ENCODE assay signal across 22 cellular contexts in the genomic region with DNA sequence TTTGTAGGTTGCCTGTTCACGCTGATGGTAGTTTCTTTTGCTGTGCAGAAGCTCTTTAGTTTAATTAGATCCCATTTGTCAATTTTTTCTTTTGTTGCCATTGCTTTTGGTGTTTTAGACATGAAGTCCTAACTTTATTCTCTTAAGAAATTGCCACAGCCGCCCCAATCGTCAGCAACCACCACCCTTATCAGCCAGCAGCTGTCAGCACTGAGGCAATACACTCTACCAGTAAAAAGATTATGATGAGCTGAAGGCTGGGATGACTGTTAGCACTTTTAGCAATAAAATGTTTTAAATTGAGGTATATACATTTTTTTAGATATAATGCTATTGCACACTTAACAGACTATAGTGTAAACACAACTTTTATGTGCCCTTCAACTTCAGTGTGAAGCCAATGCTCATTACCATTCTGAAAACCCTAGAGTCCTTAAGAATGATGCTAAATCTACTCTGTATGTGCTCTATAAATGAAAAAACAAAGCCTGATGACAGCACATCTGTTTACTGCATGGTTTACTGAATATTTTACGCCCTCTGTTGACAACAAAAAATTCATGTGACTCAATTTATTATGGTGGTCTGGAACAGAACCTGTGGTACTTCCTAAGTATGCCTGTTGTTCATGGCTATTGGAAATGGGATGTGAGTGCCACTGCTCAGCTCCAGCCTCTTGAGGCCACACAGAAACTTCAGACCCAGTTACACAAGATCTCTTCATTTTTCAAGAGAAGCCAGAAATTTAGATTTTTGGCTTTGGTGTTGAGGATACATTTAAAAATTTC.
DNase-seq lines count a peak whose midpoint lies in the region; ATAC-seq, FAIRE-seq and TF ChIP-seq lines count a peak whose summit lies in the region.
"Had no signal": no experiment of that assay in that cellular context is flagged by ENCODE, and none has a peak within 500 bp of the region (broad histone marks: within the 10 kb centered on the region; RNA-seq: fewer than 3 reads in every experiment).

No MANE protein-coding gene starts in this region.

- no peak overlapping the region for H4K5ac ChIP-seq in H1 (ENCODE audit: insufficient read length, low read depth, low read length)

- no peak overlapping the region for H3K18ac ChIP-seq in H1 (ENCODE audit: extremely low read depth, low read length)

- FAIRE-seq in H1 (lab: Jason Lieb, UNC) = no peak

- H2BK15ac ChIP-seq in H1 (ENCODE audit: low read length) = no peak overlapping the region

- H2AK5ac ChIP-seq in H1 (ENCODE audit: low read depth, low read length) = no peak overlapping the region

- no peak overlapping the region for H3K23ac ChIP-seq in H1 (ENCODE audit: insufficient read length)

- H4K8ac ChIP-seq in H1 (ENCODE audit: extremely low read depth, insufficient read depth, low read length) = no peak overlapping the region

- no peak overlapping the region for H2BK12ac ChIP-seq in H1 (ENCODE audit: low read depth, low read length)

- no peak overlapping the region for H2BK120ac ChIP-seq in H1 (replicated peaks; ENCODE audit: low read depth, low read length)

- TF ChIP-seq POLR2A in H1 (IDR thresholded peaks at IDR 0.05; ENCODE audit: control extremely low read depth in 1 of 2, low read depth in 2 of 2, low read length in 2 of 2) = no peak

- H3K9ac ChIP-seq in SK-N-SH (no peak overlapping the region), H1 (replicated peaks in 1 of 4; ENCODE audit: extremely low read depth in 1 of 4, low read depth in 3 of 4, low read length in 3 of 4) (no peak overlapping the region)

- no peak overlapping the region for H3K56ac ChIP-seq in H1 (replicated peaks; ENCODE audit: insufficient read length, low read depth, low read length)

- POLR2A ChIA-PET in SK-N-SH (lab: Yijun Ruan, JAX) (no interaction called here), H1 (lab: Charles Lee; ENCODE audit: partially characterized antibody) (no interaction called here)

- H3K4ac ChIP-seq in H1 (replicated peaks; ENCODE audit: insufficient read length, low read depth, low read length) = no peak overlapping the region

- no peak for ATAC-seq in SK-N-SH treated with all-trans-retinoic acid at 6 μM for 48 hours
- no peak for ATAC-seq in HG02763 (IDR thresholded peaks at IDR 0.05; ENCODE audit: unreplicated experiment)
- ATAC-seq: activated CD8-positive, alpha-beta T cell treated with anti-CD3 and anti-CD28 coated beads for 36 hours; natural killer cell treated with Interleukin-12 subunit alpha and Interleukin-12 subunit beta and Interleukin-15 and Interleukin-18, amount 100 ng/mL, for 72 hours; PC-3; psoas muscle; stimulated activated naive CD8-positive, alpha-beta T cell treated with anti-CD3 and anti-CD28 coated beads, Interleukin-15, Interleukin-2, amounts not matched to agents 100 U/mL and 50 U/mL, for 24 hours had no signal

- H3K4me3 ChIP-seq in SK-N-SH (ENCODE audit: low read depth in 2 of 2, low read length in 1 of 2) (no peak overlapping the region), H1 (ENCODE audit: extremely low read depth in 1 of 4, insufficient read depth in 2 of 4, low read depth in 3 of 4, low read length in 4 of 4) (no peak overlapping the region), osteoblast (ENCODE audit: insufficient read depth, low read length) (no peak overlapping the region)
- H3K4me3 ChIP-seq in effector memory CD4-positive, alpha-beta T cell (ENCODE audit: insufficient read depth, low read depth, low read length, poor library complexity, severe bottlenecking) = no peak overlapping the region
- H3K4me3 ChIP-seq: adrenal gland, MG63, psoas muscle had no signal

- H3K14ac ChIP-seq in H1 (ENCODE audit: insufficient read length) = no peak overlapping the region

- 87% methylated on average over 4 of the region's 4 CpGs for WGBS in SK-N-SH (ENCODE audit: low lambda C conversion rate)
- WGBS in H1 (ENCODE audit: extremely low coverage in 1 of 2, insufficient coverage in 1 of 2, insufficient read length in 1 of 2, insufficient replicate concordance in 2 of 2, low coverage in 1 of 2, low lambda C conversion rate in 2 of 2, missing lambda C conversion rate in 1 of 2), 2 experiments = 94% methylated on average over 4 of the region's 4 CpGs; no CpG with 5 or more reads in 1 of the 2 experiments

- no peak overlapping the region for H2BK20ac ChIP-seq in H1 (ENCODE audit: low read length)

- TF ChIP-seq CTCF in SK-N-SH (IDR thresholded peaks at IDR 0.05) (no peak; the same call in 1 of the 2 replicates), H1 (IDR thresholded peaks at IDR 0.05; ENCODE audit: control extremely low read depth in 1 of 3, insufficient read depth in 1 of 3, low read depth in 1 of 3, low read length in 3 of 3) (peak; percentile 21 to 31 (median 31); a peak in 3 of 4 replicates), osteoblast (IDR thresholded peaks at IDR 0.05; ENCODE audit: extremely low read depth, low read depth, low read length) (peak; percentile 11)

- H3K36me3 ChIP-seq in SK-N-SH (replicated peaks in 1 of 2; ENCODE audit: control insufficient read depth in 1 of 2, insufficient read depth in 2 of 2, low read length in 1 of 2) (no peaks in the 10 kb centered on the region), H1 (ENCODE audit: control insufficient read depth in 2 of 4, insufficient read depth in 4 of 4, low read length in 3 of 4) (no peaks in the 10 kb centered on the region; a peak in 1 of 8 replicates), osteoblast (ENCODE audit: insufficient read depth, low read length) (no peaks in the 10 kb centered on the region)
- no peaks in the 10 kb centered on the region for H3K36me3 ChIP-seq in effector memory CD4-positive, alpha-beta T cell (ENCODE audit: control insufficient read depth, insufficient read depth, low read length)
- H3K36me3 ChIP-seq: adrenal gland, MG63 had no signal

- H3K23me2 ChIP-seq in H1 (ENCODE audit: low read depth, low read length) = no peaks in the 10 kb centered on the region

- H3K4me1 ChIP-seq in SK-N-SH (ENCODE audit: control insufficient read depth in 1 of 2, insufficient read depth in 2 of 2, low read depth in 1 of 2, low read length in 1 of 2) (peaks cover 0 to 15% of the 10 kb centered on the region in 2 experiments; a peak in 3 of 4 replicates), H1 (replicated peaks in 1 of 4; ENCODE audit: control insufficient read depth in 3 of 4, insufficient read depth in 4 of 4, low read length in 3 of 4) (peaks cover 0 to 2% (median 0%) of the 10 kb centered on the region in 4 experiments; a peak in 1 of 7 replicates), osteoblast (ENCODE audit: insufficient read depth, low read length) (peaks cover 26% of the 10 kb centered on the region)
- H3K4me1 ChIP-seq in effector memory CD4-positive, alpha-beta T cell (ENCODE audit: control insufficient read depth, insufficient read depth, low read length, poor library complexity, severe bottlenecking) = no peaks in the 10 kb centered on the region
- H3K4me1 ChIP-seq: psoas muscle had no signal

- H4K20me1 ChIP-seq in SK-N-SH (ENCODE audit: insufficient read depth) = no peaks in the 10 kb centered on the region
- H4K20me1 ChIP-seq in H1 (replicated peaks in 1 of 2; ENCODE audit: control insufficient read depth in 1 of 2, insufficient read depth in 2 of 2, low read length in 2 of 2) = no peaks in the 10 kb centered on the region
- no peaks in the 10 kb centered on the region for H4K20me1 ChIP-seq in osteoblast (ENCODE audit: insufficient read depth, low read length)

- H2BK5ac ChIP-seq in H1 (ENCODE audit: low read depth, low read length) = no peak overlapping the region

- no peaks in the 10 kb centered on the region for H3K79me1 ChIP-seq in H1 (ENCODE audit: low read depth, low read length)

- H2AFZ ChIP-seq in SK-N-SH (ENCODE audit: low read depth) (no peak overlapping the region), H1 (ENCODE audit: low read length) (no peak overlapping the region), osteoblast (ENCODE audit: low read length) (no peak overlapping the region)

- CTCF ChIA-PET in SK-N-SH (lab: Yijun Ruan, JAX) (interaction anchor here (1.0 kb wide), 1 partner anchor 136 kb away, joined by 3 read pairs; no protein-coding TSS in a partner anchor), H1 (lab: Charles Lee; ENCODE audit: partially characterized antibody) (no interaction called here)

- H3K27ac ChIP-seq in SK-N-SH (ENCODE audit: low read depth in 2 of 2, low read length in 1 of 2) (no peak overlapping the region), H1 (ENCODE audit: low read depth, low read length) (no peak overlapping the region), osteoblast (ENCODE audit: low read depth, low read length) (peak overlapping the region; percentile 77)
- H3K27ac ChIP-seq in effector memory CD4-positive, alpha-beta T cell (ENCODE audit: insufficient read depth, low read length, poor library complexity, severe bottlenecking) = no peak overlapping the region
- H3K27ac ChIP-seq: 22Rv1, adrenal gland, psoas muscle had no signal

- TF ChIP-seq EP300 in SK-N-SH (IDR thresholded peaks at IDR 0.05; ENCODE audit: borderline replicate concordance in 1 of 2, low read depth in 1 of 2, low read length in 1 of 2) (no peak), H1 (IDR thresholded peaks at IDR 0.05; ENCODE audit: borderline replicate concordance in 1 of 2, low read depth in 2 of 2, low read length in 2 of 2) (no peak)

- no peaks in the 10 kb centered on the region for H3K9me3 ChIP-seq in SK-N-SH
- peaks cover 6 to 7% of the 10 kb centered on the region in 2 experiments; a peak in 2 of 4 replicates for H3K9me3 ChIP-seq in H1 (ENCODE audit: insufficient read depth in 2 of 2, low read depth in 1 of 2, low read length in 1 of 2)
- no peaks in the 10 kb centered on the region for H3K9me3 ChIP-seq in osteoblast (ENCODE audit: low read depth, low read length)
- H3K9me3 ChIP-seq in effector memory CD4-positive, alpha-beta T cell (ENCODE audit: control insufficient read depth, low read length) = no peaks in the 10 kb centered on the region
- H3K9me3 ChIP-seq: adrenal gland, MG63, psoas muscle had no signal

- DNase-seq in SK-N-SH = no peak
- peak; percentile 45 for DNase-seq in OCI-M1 (lab: John Stamatoyannopoulos, UW)
- no peak for DNase-seq in H1 (ENCODE audit: low read depth in 1 of 2, low spot score in 2 of 2)
- DNase-seq in osteoblast (ENCODE audit: insufficient read length, low spot score, missing footprints) = no peak
- DNase-seq in effector memory CD4-positive, alpha-beta T cell = no peak
- no peak for DNase-seq in SHP77 (lab: John Stamatoyannopoulos, UW)
- DNase-seq: activated CD8-positive, alpha-beta T cell treated with anti-CD3 and anti-CD28 coated beads for 36 hours; adrenal gland; CD4-positive, alpha-beta T cell; cerebellar nuclear complex; EL; HCEC 1CT; immature natural killer cell; MG63; NCI-H526 treated with DMSO at 0.1 percent for 48 hours; PC-3; psoas muscle; stimulated activated naive CD8-positive, alpha-beta T cell treated with anti-CD3 and anti-CD28 coated beads, Interleukin-15, Interleukin-2, amounts not matched to agents 100 U/mL and 50 U/mL, for 24 hours had no signal

- H3K4me2 ChIP-seq in SK-N-SH (no peak overlapping the region), H1 (ENCODE audit: insufficient read depth in 1 of 2, low read depth in 2 of 2, low read length in 2 of 2) (no peak overlapping the region), osteoblast (ENCODE audit: insufficient read depth, low read length) (no peak overlapping the region)

- TF ChIP-seq RAD21 in SK-N-SH (IDR thresholded peaks at IDR 0.05; ENCODE audit: low read length) = 0 out of 2 replicates have a peak, but pooled peaks have one; percentile 7
- peak; percentile 21 to 45; a peak in 2 of 4 replicates for TF ChIP-seq RAD21 in H1 (IDR thresholded peaks at IDR 0.05 in 1 of 2, conservative IDR thresholded peaks at IDR 0.05 in 1 of 2; ENCODE audit: low read depth in 2 of 2, low read length in 2 of 2)

- no peaks in the 10 kb centered on the region for H3K27me3 ChIP-seq in SK-N-SH (ENCODE audit: insufficient read depth)
- peaks cover 0 to 2% (median 0%) of the 10 kb centered on the region in 4 experiments; a peak in 1 of 7 replicates for H3K27me3 ChIP-seq in H1 (replicated peaks in 1 of 4; ENCODE audit: control insufficient read depth in 3 of 4, extremely low read depth in 1 of 4, insufficient read depth in 3 of 4, low read length in 3 of 4)
- no peaks in the 10 kb centered on the region for H3K27me3 ChIP-seq in osteoblast (ENCODE audit: insufficient read depth, low read length)
- no peaks in the 10 kb centered on the region for H3K27me3 ChIP-seq in effector memory CD4-positive, alpha-beta T cell (replicated peaks; ENCODE audit: control insufficient read depth, insufficient read depth, low read length, poor library complexity, severe bottlenecking)
- H3K27me3 ChIP-seq: adrenal gland, MG63 had no signal

- peaks cover 6% of the 10 kb centered on the region for H3F3A ChIP-seq in SK-N-SH (replicated peaks; ENCODE audit: insufficient read depth)

- H4K91ac ChIP-seq in H1 (replicated peaks; ENCODE audit: insufficient read length, low read length) = no peak overlapping the region

- H3K79me2 ChIP-seq in SK-N-SH (ENCODE audit: insufficient read depth) = no peaks in the 10 kb centered on the region
- H3K79me2 ChIP-seq in H1 (ENCODE audit: control insufficient read depth in 1 of 2, insufficient read depth in 2 of 2, low read length in 2 of 2) = no peaks in the 10 kb centered on the region
- no peaks in the 10 kb centered on the region for H3K79me2 ChIP-seq in osteoblast (ENCODE audit: insufficient read depth, low read length)

- H3K9me2 ChIP-seq in SK-N-SH = no peaks in the 10 kb centered on the region
